ENCODE assay signal across 16 cellular contexts in genomic region chr5:169411016-169411788, GRCh38.
"Had no signal": no experiment of that assay in that cellular context is flagged by ENCODE, and none has a peak within 500 bp of the region (broad histone marks: within the 10 kb centered on the region; RNA-seq: fewer than 3 reads in every experiment).

No MANE protein-coding gene starts in this region.

- ATAC-seq: heart left ventricle, lower lobe of right lung, upper lobe of right lung had no signal

- FAIRE-seq: endothelial cell of umbilical vein had no signal

- DNase-seq: caudate nucleus; colonic mucosa; dermis blood vessel endothelial cell; erythroblast; foreskin melanocyte; heart left ventricle; hippocampal formation; islet precursor cell; left ventricle myocardium inferior; lower lobe of right lung; naive B cell; nephron progenitor cell; stimulated activated CD4-positive, alpha-beta T cell treated with anti-CD3 and anti-CD28 coated beads, Interleukin-2, amount 100 ng/mL, for 48 hours; stimulated activated naive CD4-positive, alpha-beta T cell treated with Interleukin-2 at 50 U/mL for 16 hours; upper lobe of right lung had no signal

- H3K27ac ChIP-seq: colonic mucosa, heart left ventricle, left ventricle myocardium inferior, lower lobe of right lung, upper lobe of right lung had no signal
